In genomic region chr9:35519697-35520403, GRCh38 we compare ENCODE assay signal across 9 cellular contexts.
A peak's percentile ranks its signal among the peaks of the same experiment; 100 is the strongest.
DNase-seq lines count a peak whose midpoint lies in the region; ATAC-seq and TF ChIP-seq lines count a peak whose summit lies in the region.
"Had no signal": no experiment of that assay in that cellular context is flagged by ENCODE, and none has a peak within 500 bp of the region (broad histone marks: within the 10 kb centered on the region; RNA-seq: fewer than 3 reads in every experiment).

No MANE protein-coding gene starts in this region.

- DNase-seq in OCI-M1 (lab: John Stamatoyannopoulos, UW) (peak; percentile 31), epithelial cell of esophagus (ENCODE audit: low read depth) (peak; percentile 27), SW480 (ENCODE audit: low spot score) (no peak), NCI-H446 (lab: John Stamatoyannopoulos, UW) (no peak)
- DNase-seq: activated CD4-positive, alpha-beta T cell treated with anti-CD3 and anti-CD28 coated beads for 48 hours had no signal

- no peak overlapping the region for H2AFZ ChIP-seq in parathyroid adenoma

- ATAC-seq in GM18502 (IDR thresholded peaks at IDR 0.05; ENCODE audit: poor library complexity, unreplicated experiment), result no peak
- ATAC-seq in stimulated activated memory B cell treated with anti-CD40 and anti-IgM and Interleukin-4, amounts not matched to agents 10 μg/mL and 1 μg/mL and 100 μg/mL, for 72 hours, result no peak

- H3K9me3 ChIP-seq in BLaER1, result no peaks in the 10 kb centered on the region
- H3K9me3 ChIP-seq in parathyroid adenoma (ENCODE audit: control insufficient read depth, low read length), result no peaks in the 10 kb centered on the region

- H3K4me3 ChIP-seq in BLaER1 (no peak overlapping the region), epithelial cell of esophagus (ENCODE audit: low read length) (no peak overlapping the region), parathyroid adenoma (ENCODE audit: low read depth, low read length) (no peak overlapping the region)

- peaks cover 14% of the 10 kb centered on the region for H3K4me1 ChIP-seq in BLaER1
- peaks cover 20% of the 10 kb centered on the region for H3K4me1 ChIP-seq in parathyroid adenoma

- peaks cover 7% of the 10 kb centered on the region for H3K79me2 ChIP-seq in parathyroid adenoma

- no peaks in the 10 kb centered on the region for H3K36me3 Mint-ChIP-seq in stimulated activated memory B cell treated with anti-CD40 and anti-IgM and Interleukin-4, amounts not matched to agents 10 μg/mL and 1 μg/mL and 100 μg/mL, for 72 hours

- no peak overlapping the region for H3K27ac Mint-ChIP-seq in stimulated activated memory B cell treated with anti-CD40 and anti-IgM and Interleukin-4, amounts not matched to agents 10 μg/mL and 1 μg/mL and 100 μg/mL, for 72 hours

- no peak overlapping the region for H3K27ac ChIP-seq in BLaER1
- H3K27ac ChIP-seq in parathyroid adenoma, result peak overlapping the region; percentile 78

- H4K20me1 ChIP-seq in BLaER1, result peaks cover 9% of the 10 kb centered on the region; the same call in 1 of the 2 replicates

- H3K4me2 ChIP-seq in BLaER1 (peak overlapping the region; percentile 49), parathyroid adenoma (ENCODE audit: low read length) (peak overlapping the region; percentile 20)

- no peaks in the 10 kb centered on the region for H3K27me3 Mint-ChIP-seq in stimulated activated memory B cell treated with anti-CD40 and anti-IgM and Interleukin-4, amounts not matched to agents 10 μg/mL and 1 μg/mL and 100 μg/mL, for 72 hours

- H3K4me3 Mint-ChIP-seq in stimulated activated memory B cell treated with anti-CD40 and anti-IgM and Interleukin-4, amounts not matched to agents 10 μg/mL and 1 μg/mL and 100 μg/mL, for 72 hours, result no peak overlapping the region

- no peaks in the 10 kb centered on the region for H3K9me3 Mint-ChIP-seq in stimulated activated memory B cell treated with anti-CD40 and anti-IgM and Interleukin-4, amounts not matched to agents 10 μg/mL and 1 μg/mL and 100 μg/mL, for 72 hours

- TF ChIP-seq CTCF in epithelial cell of esophagus (IDR thresholded peaks at IDR 0.05; ENCODE audit: insufficient read depth, low read depth, low read length, missing control alignments), result no peak
- no peak for TF ChIP-seq CTCF in parathyroid adenoma (IDR thresholded peaks at IDR 0.05)

- H3K36me3 ChIP-seq in BLaER1 (no peaks in the 10 kb centered on the region), parathyroid adenoma (ENCODE audit: control insufficient read depth, insufficient read depth, low read length) (no peaks in the 10 kb centered on the region)

- H3K9ac ChIP-seq in BLaER1, result no peak overlapping the region
- H3K9ac ChIP-seq in parathyroid adenoma, result no peak overlapping the region

- no peaks in the 10 kb centered on the region for H3K27me3 ChIP-seq in BLaER1
- H3K27me3 ChIP-seq in parathyroid adenoma (ENCODE audit: control insufficient read depth, insufficient read depth, low read length), result no peaks in the 10 kb centered on the region

- no peaks in the 10 kb centered on the region for H3K4me1 Mint-ChIP-seq in stimulated activated memory B cell treated with anti-CD40 and anti-IgM and Interleukin-4, amounts not matched to agents 10 μg/mL and 1 μg/mL and 100 μg/mL, for 72 hours

Comparison
In these comparisons a context has a peak if more than half of its experiments do, and no peak if none do; other contexts are left out.
1. DNase-seq: peak in OCI-M1 (single experiment) and epithelial cell of esophagus (single experiment); none in SW480 (single experiment) and NCI-H446 (0 of 2).